29 cellular contexts compared by ENCODE assay signal in the genomic region with DNA sequence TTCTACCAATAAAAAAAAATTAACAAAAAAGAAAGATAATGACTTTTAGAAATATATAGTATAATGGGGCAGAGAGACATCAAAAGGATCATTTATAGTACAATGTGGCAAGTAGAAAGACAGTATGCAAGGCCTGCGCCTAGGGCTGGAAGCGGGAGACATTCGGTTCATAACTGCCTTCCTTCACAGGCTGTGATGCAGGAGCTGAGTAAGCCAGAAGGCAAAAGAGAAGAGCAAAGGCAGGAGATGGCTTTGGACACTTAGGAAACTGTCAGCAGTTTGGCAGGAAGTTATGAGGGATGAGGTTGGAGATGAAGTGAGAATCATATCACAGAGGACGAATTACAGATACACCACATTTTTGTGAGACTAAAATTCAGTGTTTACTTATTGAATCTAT.
DNase-seq lines count a peak whose midpoint lies in the region; ATAC-seq, FAIRE-seq and TF ChIP-seq lines count a peak whose summit lies in the region.
"Had no signal": no experiment of that assay in that cellular context is flagged by ENCODE, and none has a peak within 500 bp of the region (broad histone marks: within the 10 kb centered on the region; RNA-seq: fewer than 3 reads in every experiment).

No MANE protein-coding gene starts in this region.

- intact Hi-C loops in Right ventricle myocardium superior (cut with DNase I) (no loop called here), heart right ventricle (cut with DNase I) (no loop called here)

- H3K4me1 Mint-ChIP-seq in astrocyte (ENCODE audit: low read depth, unreplicated experiment): peaks cover 27% of the 10 kb centered on the region
- H3K4me1 Mint-ChIP-seq: activated T-helper 17 cell treated with anti-CD3 and anti-CD28 coated beads, Interleukin-2, amount 50 U/mL, for 72 hours; immature natural killer cell had no signal

- 79 to 81% methylated on average over 4 of the region's 4 CpGs for WGBS in heart right ventricle, 2 donors
- WGBS in hepatocyte (ENCODE audit: low lambda C conversion rate, missing lambda C conversion rate): 88% methylated on average over 4 of the region's 4 CpGs

- H3K79me2 ChIP-seq in astrocyte (ENCODE audit: insufficient read depth, low read length): peaks cover 87% of the 10 kb centered on the region
- H3K79me2 ChIP-seq in hepatocyte: peaks cover 66% of the 10 kb centered on the region

- H3K4me1 ChIP-seq in heart right ventricle (peaks cover 0 to 72% (median 25%) of the 10 kb centered on the region in 9 donors), astrocyte (ENCODE audit: insufficient read depth, low read length) (peaks cover 22% of the 10 kb centered on the region), hepatocyte (ENCODE audit: insufficient read depth) (peaks cover 24% of the 10 kb centered on the region), BE2C (no peaks in the 10 kb centered on the region)
- H3K4me1 ChIP-seq: BLaER1 had no signal

- H3K4me3 ChIP-seq in heart right ventricle (no peak overlapping the region), astrocyte (ENCODE audit: insufficient read depth, low read depth, low read length) (no peak overlapping the region), hepatocyte (no peak overlapping the region), BE2C (ENCODE audit: low read depth, low read length) (no peak overlapping the region), WERI-Rb-1 (ENCODE audit: low read depth, low read length) (no peak overlapping the region)
- H3K4me3 ChIP-seq: BLaER1, GM12878, GM23338 had no signal

- H3K36me3 Mint-ChIP-seq in astrocyte (ENCODE audit: low read depth, unreplicated experiment): peaks cover 2% of the 10 kb centered on the region
- H3K36me3 Mint-ChIP-seq: activated naive CD4-positive, alpha-beta T cell treated with anti-CD3 and anti-CD28 coated beads, Interleukin-2, amount 50 U/mL, for 72 hours; immature natural killer cell had no signal

- no peaks in the 10 kb centered on the region for H3K9me3 ChIP-seq in heart right ventricle
- no peaks in the 10 kb centered on the region for H3K9me3 ChIP-seq in astrocyte (ENCODE audit: insufficient read depth, low read depth, low read length)
- H3K9me3 ChIP-seq in hepatocyte (ENCODE audit: low read depth): no peaks in the 10 kb centered on the region
- no peaks in the 10 kb centered on the region for H3K9me3 ChIP-seq in BE2C
- no peaks in the 10 kb centered on the region for H3K9me3 ChIP-seq in WERI-Rb-1 (ENCODE audit: severe bottlenecking)
- H3K9me3 ChIP-seq: BLaER1 had no signal

- H3K4me3 Mint-ChIP-seq in astrocyte (ENCODE audit: unreplicated experiment): no peak overlapping the region
- H3K4me3 Mint-ChIP-seq: activated B cell treated with CpG ODN at 0.5 μM for 24 hours; activated T-helper 17 cell treated with anti-CD3 and anti-CD28 coated beads, Interleukin-2, amount 50 U/mL, for 72 hours; GM23338; immature natural killer cell; nephron progenitor cell; T-helper 2 cell treated with Interferon-gamma antibody and Interleukin-4, amounts not matched to agents 5 μg/mL and 100 μg/mL, for 36 hours; type B pancreatic cell had no signal

- no peak for DNase-seq in Right ventricle myocardium superior
- no peak for DNase-seq in heart right ventricle
- no peak for DNase-seq in astrocyte (ENCODE audit: low read depth)
- DNase-seq in hepatocyte (ENCODE audit: low spot score): no peak
- no peak for DNase-seq in BE2C
- DNase-seq in iPS-NIHi7 (ENCODE audit: extremely low spot score): no peak
- DNase-seq in WERI-Rb-1: no peak
- no peak for DNase-seq in hypothalamus (lab: John Stamatoyannopoulos, UW)
- DNase-seq: activated B cell treated with CpG ODN at 0.5 μM for 24 hours; activated CD4-positive, alpha-beta T cell treated with anti-CD3 and anti-CD28 coated beads, Interleukin-2, amount 50 U/mL, for 48 hours; activated CD8-positive, alpha-beta memory T cell treated with anti-CD3 and anti-CD28 coated beads, Interleukin-2, amount 50 U/mL, for 4 hours; anterior cingulate cortex; caudate nucleus; COR-L47; immature natural killer cell; midbrain; NCI-H1436 treated with DMSO at 0.1 percent for 48 hours; NCI-H2171; NCI-H526; nephron progenitor cell had no signal

- no peaks in the 10 kb centered on the region for H3K27me3 ChIP-seq in heart right ventricle
- no peaks in the 10 kb centered on the region for H3K27me3 ChIP-seq in astrocyte (ENCODE audit: insufficient read depth, low read length)
- H3K27me3 ChIP-seq in hepatocyte: no peaks in the 10 kb centered on the region
- peaks cover 10% of the 10 kb centered on the region for H3K27me3 ChIP-seq in BE2C
- no peaks in the 10 kb centered on the region for H3K27me3 ChIP-seq in WERI-Rb-1 (ENCODE audit: insufficient read depth, low read depth, severe bottlenecking)
- H3K27me3 ChIP-seq: BLaER1 had no signal

- no peak overlapping the region for H3K9ac ChIP-seq in astrocyte (ENCODE audit: low read length)
- H3K9ac ChIP-seq: BLaER1 had no signal

- no peaks in the 10 kb centered on the region for H3K9me2 ChIP-seq in hepatocyte (replicated peaks; ENCODE audit: insufficient read depth)

- ATAC-seq in Right ventricle myocardium superior (ENCODE audit: poor library complexity): peak; percentile 49
- no peak for ATAC-seq in heart right ventricle
- ATAC-seq: activated naive CD4-positive, alpha-beta T cell treated with anti-CD3 and anti-CD28 coated beads, Interleukin-2, amount 50 U/mL, for 72 hours; activated T-helper 17 cell treated with anti-CD3 and anti-CD28 coated beads, Interleukin-2, amount 50 U/mL, for 72 hours; GM12878; GM23338 had no signal

- no peaks in the 10 kb centered on the region for H3K9me3 Mint-ChIP-seq in astrocyte (ENCODE audit: unreplicated experiment)
- H3K9me3 Mint-ChIP-seq: activated naive CD4-positive, alpha-beta T cell treated with anti-CD3 and anti-CD28 coated beads, Interleukin-2, amount 50 U/mL, for 72 hours; nephron progenitor cell; T-helper 2 cell treated with Interferon-gamma antibody and Interleukin-4, amounts not matched to agents 5 μg/mL and 100 μg/mL, for 36 hours; type B pancreatic cell had no signal

- H3K27me3 Mint-ChIP-seq in astrocyte (ENCODE audit: low read depth, unreplicated experiment): no peaks in the 10 kb centered on the region
- H3K27me3 Mint-ChIP-seq: activated B cell treated with CpG ODN at 0.5 μM for 24 hours, type B pancreatic cell had no signal

- H3K4me2 ChIP-seq in astrocyte (ENCODE audit: low read length): no peak overlapping the region
- no peak overlapping the region for H3K4me2 ChIP-seq in hepatocyte
- H3K4me2 ChIP-seq: BLaER1, GM23338 had no signal

- H2AFZ ChIP-seq in astrocyte (ENCODE audit: low read depth, low read length): no peak overlapping the region
- H2AFZ ChIP-seq in hepatocyte: no peak overlapping the region
- H2AFZ ChIP-seq: GM23338 had no signal

- TF ChIP-seq CTCF in heart right ventricle (IDR thresholded peaks at IDR 0.05): no peak
- TF ChIP-seq CTCF in astrocyte (IDR thresholded peaks at IDR 0.05; ENCODE audit: insufficient read depth, low read depth, low read length): no peak
- TF ChIP-seq CTCF in hepatocyte (IDR thresholded peaks at IDR 0.05; ENCODE audit: poor library complexity): no peak
- no peak for TF ChIP-seq CTCF in BE2C (IDR thresholded peaks at IDR 0.05; ENCODE audit: low read depth, low read length)
- no peak for TF ChIP-seq CTCF in WERI-Rb-1 (IDR thresholded peaks at IDR 0.05; ENCODE audit: low read depth, low read length)

- H3K27ac Mint-ChIP-seq in astrocyte (ENCODE audit: unreplicated experiment): peak overlapping the region; percentile 22
- H3K27ac Mint-ChIP-seq: activated B cell treated with CpG ODN at 0.5 μM for 24 hours; activated naive CD4-positive, alpha-beta T cell treated with anti-CD3 and anti-CD28 coated beads, Interleukin-2, amount 50 U/mL, for 72 hours; activated T-helper 17 cell treated with anti-CD3 and anti-CD28 coated beads, Interleukin-2, amount 50 U/mL, for 72 hours; immature natural killer cell; nephron progenitor cell; T-helper 2 cell treated with Interferon-gamma antibody and Interleukin-4, amounts not matched to agents 5 μg/mL and 100 μg/mL, for 36 hours; type B pancreatic cell had no signal

- H3K27ac ChIP-seq in heart right ventricle (peak overlapping the region in 3 of 10 donors; percentile 25 to 81 (median 77)), astrocyte (ENCODE audit: low read depth, low read length) (no peak overlapping the region), hepatocyte (peak overlapping the region; percentile 74), WERI-Rb-1 (no peak overlapping the region)
- H3K27ac ChIP-seq: BLaER1 had no signal

- no peak for FAIRE-seq in astrocyte (lab: Jason Lieb, UNC)
- FAIRE-seq: GM12878, HTR-8/SVneo, RCC 7860 had no signal

- H4K20me1 ChIP-seq in astrocyte (ENCODE audit: insufficient read depth, low read length): no peaks in the 10 kb centered on the region
- no peaks in the 10 kb centered on the region for H4K20me1 ChIP-seq in hepatocyte (ENCODE audit: insufficient read depth, poor library complexity, severe bottlenecking)
- H4K20me1 ChIP-seq: BLaER1 had no signal

- H3K36me3 ChIP-seq in heart right ventricle: no peaks in the 10 kb centered on the region
- no peaks in the 10 kb centered on the region for H3K36me3 ChIP-seq in astrocyte (ENCODE audit: insufficient read depth, low read length)
- H3K36me3 ChIP-seq in hepatocyte (replicated peaks; ENCODE audit: insufficient read depth, low read depth): no peaks in the 10 kb centered on the region
- no peaks in the 10 kb centered on the region for H3K36me3 ChIP-seq in BE2C
- no peaks in the 10 kb centered on the region for H3K36me3 ChIP-seq in WERI-Rb-1
- H3K36me3 ChIP-seq: BLaER1 had no signal
